19 cellular contexts compared by ENCODE assay signal in the genomic region with DNA sequence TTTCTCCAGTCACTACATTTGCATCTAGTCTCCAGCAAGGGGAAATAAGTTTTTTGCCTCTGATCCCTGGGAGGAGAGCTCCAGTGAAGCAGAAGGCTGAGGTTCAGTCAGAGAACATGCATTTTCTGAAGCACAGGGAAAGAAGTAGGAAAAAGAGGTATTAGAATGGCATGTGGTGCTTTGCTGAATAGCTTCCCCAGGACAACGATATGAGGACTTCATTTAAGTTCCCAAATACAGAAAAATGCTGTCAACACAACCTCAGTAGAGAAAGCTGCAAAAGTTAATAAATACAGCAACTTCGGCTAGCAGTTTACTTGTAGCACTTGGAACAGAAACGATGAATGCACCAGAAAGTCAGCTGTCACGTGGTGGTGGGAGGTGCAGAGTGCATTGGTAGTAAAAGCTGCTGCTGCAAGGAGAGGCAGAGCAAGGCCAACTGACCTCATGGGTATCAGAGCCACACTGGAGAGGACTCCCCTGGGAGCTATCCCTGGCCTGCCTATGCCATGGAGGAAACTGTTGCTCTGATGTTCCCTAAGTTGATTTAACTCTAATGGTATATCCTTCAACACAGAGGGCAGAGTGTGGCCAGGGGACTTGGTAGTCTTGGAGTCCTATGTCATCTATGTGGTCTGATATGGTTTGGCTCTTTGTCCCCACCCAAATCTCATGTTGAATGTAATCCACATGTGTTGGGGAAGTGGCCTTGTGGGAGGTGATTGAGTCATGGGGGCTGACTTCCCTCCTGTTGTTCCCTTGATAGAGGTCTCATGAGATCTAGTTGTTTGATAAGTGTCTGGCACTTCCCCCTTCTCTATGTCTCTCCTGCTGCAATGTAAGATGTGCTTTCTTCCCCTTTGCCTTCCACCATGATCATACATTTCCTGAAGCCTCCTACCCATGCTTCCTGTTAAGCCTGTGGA.
DNase-seq lines count a peak whose midpoint lies in the region; ATAC-seq, FAIRE-seq and TF ChIP-seq lines count a peak whose summit lies in the region.
"Had no signal": no experiment of that assay in that cellular context is flagged by ENCODE, and none has a peak within 500 bp of the region (broad histone marks: within the 10 kb centered on the region; RNA-seq: fewer than 3 reads in every experiment).

No MANE protein-coding gene starts in this region.

- no peaks in the 10 kb centered on the region for H3K4me1 ChIP-seq in ascending aorta
- no peaks in the 10 kb centered on the region for H3K4me1 ChIP-seq in pancreas

- no peaks in the 10 kb centered on the region for H3K9me3 Mint-ChIP-seq in activated T-cell treated with anti-CD3 and anti-CD28 coated beads, Interleukin-2, amount 50 U/mL, for 24 hours
- no peaks in the 10 kb centered on the region for H3K9me3 Mint-ChIP-seq in stimulated activated effector memory CD8-positive, alpha-beta T cell treated with anti-CD3 and anti-CD28 coated beads, Interleukin-12 subunit alpha, Interleukin-12 subunit beta, amount 100 ng/mL, for 72 hours
- no peaks in the 10 kb centered on the region for H3K9me3 Mint-ChIP-seq in glutamatergic neuron (ENCODE audit: unreplicated experiment)

- no peak for TF ChIP-seq CTCF in ascending aorta (IDR thresholded peaks at IDR 0.05)
- TF ChIP-seq CTCF in pancreas (IDR thresholded peaks at IDR 0.05): no peak
- no peak for TF ChIP-seq CTCF in glutamatergic neuron (IDR thresholded peaks at IDR 0.05; ENCODE audit: partially characterized antibody, unreplicated experiment)

- H3K4me1 Mint-ChIP-seq in activated T-cell treated with anti-CD3 and anti-CD28 coated beads, Interleukin-2, amount 50 U/mL, for 24 hours (ENCODE audit: low read depth): peaks cover 25% of the 10 kb centered on the region
- H3K4me1 Mint-ChIP-seq in stimulated activated effector memory CD8-positive, alpha-beta T cell treated with anti-CD3 and anti-CD28 coated beads, Interleukin-12 subunit alpha, Interleukin-12 subunit beta, amount 100 ng/mL, for 72 hours: peaks cover 7% of the 10 kb centered on the region
- H3K4me1 Mint-ChIP-seq in glutamatergic neuron (ENCODE audit: low read depth, unreplicated experiment): peaks cover 7% of the 10 kb centered on the region
- H3K4me1 Mint-ChIP-seq: CD8-positive, alpha-beta memory T cell had no signal

- ATAC-seq in stimulated activated effector memory CD8-positive, alpha-beta T cell treated with anti-CD3 and anti-CD28 coated beads, Interleukin-12 subunit alpha, Interleukin-12 subunit beta, amount 100 ng/mL, for 72 hours: peak; percentile 52
- ATAC-seq in pancreas: no peak
- ATAC-seq: sciatic nerve had no signal

- H3K4me3 Mint-ChIP-seq in activated T-cell treated with anti-CD3 and anti-CD28 coated beads, Interleukin-2, amount 50 U/mL, for 24 hours: no peak overlapping the region
- no peak overlapping the region for H3K4me3 Mint-ChIP-seq in stimulated activated effector memory CD8-positive, alpha-beta T cell treated with anti-CD3 and anti-CD28 coated beads, Interleukin-12 subunit alpha, Interleukin-12 subunit beta, amount 100 ng/mL, for 72 hours
- no peak overlapping the region for H3K4me3 Mint-ChIP-seq in glutamatergic neuron (ENCODE audit: unreplicated experiment)
- H3K4me3 Mint-ChIP-seq: CD8-positive, alpha-beta memory T cell; neural crest cell had no signal

- H3K27me3 ChIP-seq in ascending aorta: no peaks in the 10 kb centered on the region
- no peaks in the 10 kb centered on the region for H3K27me3 ChIP-seq in pancreas

- no peak for DNase-seq in activated T-cell treated with anti-CD3 and anti-CD28 coated beads, Interleukin-2, amount 50 U/mL, for 24 hours
- no peak for DNase-seq in activated T-cell treated with anti-CD3 and anti-CD28 coated beads, Interleukin-2, amount 50 U/mL, for 48 hours
- DNase-seq in Kasumi-1 (lab: John Stamatoyannopoulos, UW) (peak; percentile 82 to 89), ascending aorta (ENCODE audit: low spot score in 2 of 2) (no peak), T-helper 9 cell (no peak), pancreas (no peak), glutamatergic neuron (no peak)
- DNase-seq in stimulated activated effector memory CD8-positive, alpha-beta T cell treated with anti-CD3 and anti-CD28 coated beads, Interleukin-12 subunit alpha, Interleukin-12 subunit beta, amount 100 ng/mL, for 72 hours (ENCODE audit: low spot score in 2 of 2): no peak
- DNase-seq: activated gamma-delta T cell; anterior cingulate cortex; CD8-positive, alpha-beta memory T cell; GOT3; NCI-H1105 treated with DMSO at 0.1 percent for 48 hours; stimulated activated CD4-positive, alpha-beta T cell treated with anti-CD3 and anti-CD28 coated beads, Interleukin-4, amount 100 ng/mL, for 1 hour had no signal

- WGBS in pancreas, 2 donors: 73 to 81% methylated on average over 4 of the region's 4 CpGs

- FAIRE-seq in pancreas (lab: Jason Lieb, UNC): no peak
- FAIRE-seq: islet of Langerhans, TTC549 had no signal

- H3K36me3 Mint-ChIP-seq in activated T-cell treated with anti-CD3 and anti-CD28 coated beads, Interleukin-2, amount 50 U/mL, for 24 hours (ENCODE audit: low read depth): no peaks in the 10 kb centered on the region
- H3K36me3 Mint-ChIP-seq in stimulated activated effector memory CD8-positive, alpha-beta T cell treated with anti-CD3 and anti-CD28 coated beads, Interleukin-12 subunit alpha, Interleukin-12 subunit beta, amount 100 ng/mL, for 72 hours: no peaks in the 10 kb centered on the region
- no peaks in the 10 kb centered on the region for H3K36me3 Mint-ChIP-seq in glutamatergic neuron (ENCODE audit: unreplicated experiment)
- H3K36me3 Mint-ChIP-seq: CD8-positive, alpha-beta memory T cell had no signal

- intact Hi-C loops in ascending aorta (cut with DNase I) (no loop called here), pancreas (cut with DNase I) (no loop called here)

- H3K27ac Mint-ChIP-seq in activated T-cell treated with anti-CD3 and anti-CD28 coated beads, Interleukin-2, amount 50 U/mL, for 24 hours: peak overlapping the region; percentile 4
- no peak overlapping the region for H3K27ac Mint-ChIP-seq in stimulated activated effector memory CD8-positive, alpha-beta T cell treated with anti-CD3 and anti-CD28 coated beads, Interleukin-12 subunit alpha, Interleukin-12 subunit beta, amount 100 ng/mL, for 72 hours
- no peak overlapping the region for H3K27ac Mint-ChIP-seq in glutamatergic neuron (ENCODE audit: unreplicated experiment)
- H3K27ac Mint-ChIP-seq: CD8-positive, alpha-beta memory T cell had no signal

- H3K27me3 Mint-ChIP-seq in activated T-cell treated with anti-CD3 and anti-CD28 coated beads, Interleukin-2, amount 50 U/mL, for 24 hours: no peaks in the 10 kb centered on the region
- no peaks in the 10 kb centered on the region for H3K27me3 Mint-ChIP-seq in glutamatergic neuron (ENCODE audit: unreplicated experiment)

- H3K36me3 ChIP-seq in ascending aorta (no peaks in the 10 kb centered on the region), pancreas (no peaks in the 10 kb centered on the region)

- peak overlapping the region; percentile 13 to 46 for H3K4me3 ChIP-seq in ascending aorta
- H3K4me3 ChIP-seq in pancreas: no peak overlapping the region
- H3K4me3 ChIP-seq: SK-N-MC had no signal

- H3K27ac ChIP-seq in ascending aorta: no peak overlapping the region
- H3K27ac ChIP-seq in pancreas: no peak overlapping the region
- H3K27ac ChIP-seq: SK-N-MC had no signal

- H3K9me3 ChIP-seq in ascending aorta (no peaks in the 10 kb centered on the region), pancreas (no peaks in the 10 kb centered on the region)

Comparison
In these comparisons a context has a peak if more than half of its experiments do, and no peak if none do; other contexts are left out.
1. DNase-seq: peak in Kasumi-1 (2 of 2); none in activated T-cell treated with anti-CD3 and anti-CD28 coated beads, Interleukin-2, amount 50 U/mL, for 24 hours (single experiment), activated T-cell treated with anti-CD3 and anti-CD28 coated beads, Interleukin-2, amount 50 U/mL, for 48 hours (0 of 2), ascending aorta (0 of 2), stimulated activated effector memory CD8-positive, alpha-beta T cell treated with anti-CD3 and anti-CD28 coated beads, Interleukin-12 subunit alpha, Interleukin-12 subunit beta, amount 100 ng/mL, for 72 hours (0 of 2), T-helper 9 cell (single experiment), pancreas (0 of 6) and glutamatergic neuron (single experiment).
2. H3K4me3 ChIP-seq: peak in ascending aorta (2 of 2); none in pancreas (0 of 4).